8 cellular contexts compared by ENCODE assay signal in the genomic region with DNA sequence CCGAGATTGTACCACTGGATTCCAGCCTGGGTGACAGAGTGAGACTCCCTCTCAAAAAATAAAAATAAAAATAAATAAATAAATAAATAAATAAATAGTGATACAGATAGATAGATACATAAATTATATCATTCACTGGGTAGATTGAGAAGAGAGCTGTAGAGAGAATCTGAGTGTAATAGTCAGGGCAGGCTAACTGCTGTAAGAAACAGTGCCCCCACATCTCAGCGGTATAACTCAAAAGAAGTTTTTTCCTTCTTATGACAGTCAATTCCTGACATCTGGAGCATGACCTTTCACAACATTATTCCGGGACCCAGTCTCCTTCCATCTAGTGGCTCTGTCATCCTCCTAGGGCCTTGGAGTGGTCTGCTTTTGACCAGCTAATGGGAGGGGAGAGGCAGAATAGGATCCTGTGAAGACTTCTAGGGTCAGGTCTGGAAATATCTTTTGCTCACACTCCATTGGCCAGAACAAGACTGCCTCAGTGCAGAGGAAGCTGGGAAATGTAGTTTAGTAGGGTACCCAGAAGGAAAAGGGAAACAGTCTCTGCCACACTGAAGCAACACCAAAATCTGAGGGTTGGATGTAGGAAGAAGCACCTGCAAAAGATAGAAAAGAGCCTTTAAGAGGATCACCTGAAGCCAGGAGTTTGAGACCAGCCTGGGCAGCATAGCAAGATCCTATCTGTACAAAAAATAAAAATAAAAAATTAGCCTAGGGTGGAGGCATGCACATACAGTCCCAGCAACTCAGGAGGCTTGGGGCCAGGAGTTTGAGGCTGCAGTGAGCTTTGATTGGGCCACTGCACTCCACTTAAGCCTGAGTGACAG. TPM values are rescaled to one million over a fixed set of nuclear protein-coding genes. Genes with fewer than 3 reads are reported as not detected.
A peak's percentile ranks its signal among the peaks of the same experiment; 100 is the strongest.
DNase-seq lines count a peak whose midpoint lies in the region; ATAC-seq and TF ChIP-seq lines count a peak whose summit lies in the region.

No MANE protein-coding gene starts in this region.

- DNase-seq in activated CD4-positive, alpha-beta T cell treated with anti-CD3 and anti-CD28 coated beads, Interleukin-2, amount 10 ng/mL, durations not matched to agents 24 days and 14 days = peak; percentile 76
- no peak for DNase-seq in activated CD4-positive, alpha-beta T cell treated with anti-CD3 and anti-CD28 coated beads, Interleukin-2, amount 50 U/mL, for 4 hours
- peak; percentile 51 for DNase-seq in NCI-H69 (lab: John Stamatoyannopoulos, UW)
- DNase-seq in central memory CD4-positive, alpha-beta T cell = peak; percentile 19
- DNase-seq in NCI-H128 (lab: John Stamatoyannopoulos, UW; ENCODE audit: unreplicated experiment) = no peak

- peaks cover 17 to 28% of the 10 kb centered on the region in 2 experiments for H3K4me1 ChIP-seq in neutrophil (ENCODE audit: control insufficient read depth in 1 of 2, insufficient read depth in 1 of 2, low read depth in 1 of 2, low read length in 1 of 2)

- H3K27ac Mint-ChIP-seq in activated CD4-positive, alpha-beta T cell treated with anti-CD3 and anti-CD28 coated beads, Interleukin-2, amount 10 ng/mL, durations not matched to agents 24 days and 14 days = peak overlapping the region; percentile 38

- intact Hi-C loops in activated CD4-positive, alpha-beta T cell treated with anti-CD3 and anti-CD28 coated beads, Interleukin-2, amount 10 ng/mL, durations not matched to agents 24 days and 14 days (cut with micrococcal nuclease) = no loop called here

- peak overlapping the region; percentile 31 for H3K27ac ChIP-seq in neutrophil

- no peaks in the 10 kb centered on the region for H3K27me3 Mint-ChIP-seq in activated CD4-positive, alpha-beta T cell treated with anti-CD3 and anti-CD28 coated beads, Interleukin-2, amount 10 ng/mL, durations not matched to agents 24 days and 14 days

- TF ChIP-seq CTCF in neutrophil (IDR thresholded peaks at IDR 0.05) = no peak

- H3K4me1 Mint-ChIP-seq in activated CD4-positive, alpha-beta T cell treated with anti-CD3 and anti-CD28 coated beads, Interleukin-2, amount 10 ng/mL, durations not matched to agents 24 days and 14 days = peaks cover 28% of the 10 kb centered on the region

- H3K4me3 Mint-ChIP-seq in activated CD4-positive, alpha-beta T cell treated with anti-CD3 and anti-CD28 coated beads, Interleukin-2, amount 10 ng/mL, durations not matched to agents 24 days and 14 days = no peak overlapping the region

- no peaks in the 10 kb centered on the region for H3K9me3 Mint-ChIP-seq in activated CD4-positive, alpha-beta T cell treated with anti-CD3 and anti-CD28 coated beads, Interleukin-2, amount 10 ng/mL, durations not matched to agents 24 days and 14 days

- peaks cover 9% of the 10 kb centered on the region for H3K36me3 Mint-ChIP-seq in activated CD4-positive, alpha-beta T cell treated with anti-CD3 and anti-CD28 coated beads, Interleukin-2, amount 10 ng/mL, durations not matched to agents 24 days and 14 days (ENCODE audit: low read depth)

- ATAC-seq in GM21447 (IDR thresholded peaks at IDR 0.05; ENCODE audit: unreplicated experiment) = no peak
- no peak for ATAC-seq in GM21723 (IDR thresholded peaks at IDR 0.05; ENCODE audit: unreplicated experiment)

- no peaks in the 10 kb centered on the region for H3K36me3 ChIP-seq in neutrophil

- H3K27me3 ChIP-seq in neutrophil = no peaks in the 10 kb centered on the region

- no peak overlapping the region for H3K4me3 ChIP-seq in neutrophil (ENCODE audit: low read depth in 1 of 2, low read length in 1 of 2)

- no peaks in the 10 kb centered on the region for H3K9me3 ChIP-seq in neutrophil

RNA-seq across cellular contexts. Expression of a gene that starts 3.0 kb away (rescaled TPM):
- 5.8 and 6.3 TPM in 2 replicates for total RNA-seq in activated CD4-positive, alpha-beta T cell treated with anti-CD3 and anti-CD28 coated beads, Interleukin-2, amount 10 ng/mL, durations not matched to agents 24 days and 14 days

RNA-seq across cellular contexts. Expression of a gene that starts 13.0 kb away (rescaled TPM):
- total RNA-seq in activated CD4-positive, alpha-beta T cell treated with anti-CD3 and anti-CD28 coated beads, Interleukin-2, amount 10 ng/mL, durations not matched to agents 24 days and 14 days = 157 and 165 TPM in 2 replicates

Comparison
In these comparisons a context has a peak if more than half of its experiments do, and no peak if none do; other contexts are left out.
1. DNase-seq: peak in activated CD4-positive, alpha-beta T cell treated with anti-CD3 and anti-CD28 coated beads, Interleukin-2, amount 10 ng/mL, durations not matched to agents 24 days and 14 days (single experiment), NCI-H69 (single experiment) and central memory CD4-positive, alpha-beta T cell (single experiment); none in activated CD4-positive, alpha-beta T cell treated with anti-CD3 and anti-CD28 coated beads, Interleukin-2, amount 50 U/mL, for 4 hours (0 of 2) and NCI-H128 (single experiment).